ENCODE assay signal across 1 cellular context in the genomic region with DNA sequence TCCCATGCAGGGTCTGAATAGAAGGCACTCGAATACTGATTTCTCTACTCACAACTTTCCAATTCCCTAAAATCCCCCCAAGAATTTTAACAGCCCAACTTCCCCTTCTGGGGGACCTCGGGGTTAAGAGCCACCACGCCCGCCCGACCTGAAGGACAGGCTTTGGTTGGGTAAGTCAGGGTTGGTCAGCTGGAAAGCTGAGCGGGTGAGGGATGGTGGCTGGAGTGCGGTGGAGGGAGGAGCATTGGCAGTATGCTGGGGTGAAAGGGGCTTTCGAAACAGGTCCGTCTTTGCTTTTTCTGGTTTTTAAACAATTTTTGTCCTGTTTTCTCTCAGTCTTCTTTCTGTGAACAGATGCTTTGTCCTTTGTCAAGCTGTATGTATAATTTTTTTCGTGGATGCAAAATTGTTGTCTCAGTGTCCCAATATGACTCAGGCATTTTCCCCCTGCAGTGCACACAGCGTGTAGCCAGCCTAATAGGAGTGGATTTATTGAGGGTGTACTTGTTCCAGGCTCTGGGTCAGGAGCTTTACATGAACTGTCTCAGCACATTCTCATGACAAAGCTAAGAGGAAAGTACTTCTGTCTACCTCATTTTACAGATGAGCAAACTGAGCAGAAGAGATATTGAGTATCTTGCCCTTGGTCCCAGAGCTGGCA.
TF ChIP-seq lines count a peak whose summit lies in the region.

No MANE protein-coding gene starts in this region.

TF ChIP-seq in WTC11, 78 proteins besides CTCF, POLR2A, EP300 and RAD21 (continued from another document):
- TF ChIP-seq, protein P1, sequence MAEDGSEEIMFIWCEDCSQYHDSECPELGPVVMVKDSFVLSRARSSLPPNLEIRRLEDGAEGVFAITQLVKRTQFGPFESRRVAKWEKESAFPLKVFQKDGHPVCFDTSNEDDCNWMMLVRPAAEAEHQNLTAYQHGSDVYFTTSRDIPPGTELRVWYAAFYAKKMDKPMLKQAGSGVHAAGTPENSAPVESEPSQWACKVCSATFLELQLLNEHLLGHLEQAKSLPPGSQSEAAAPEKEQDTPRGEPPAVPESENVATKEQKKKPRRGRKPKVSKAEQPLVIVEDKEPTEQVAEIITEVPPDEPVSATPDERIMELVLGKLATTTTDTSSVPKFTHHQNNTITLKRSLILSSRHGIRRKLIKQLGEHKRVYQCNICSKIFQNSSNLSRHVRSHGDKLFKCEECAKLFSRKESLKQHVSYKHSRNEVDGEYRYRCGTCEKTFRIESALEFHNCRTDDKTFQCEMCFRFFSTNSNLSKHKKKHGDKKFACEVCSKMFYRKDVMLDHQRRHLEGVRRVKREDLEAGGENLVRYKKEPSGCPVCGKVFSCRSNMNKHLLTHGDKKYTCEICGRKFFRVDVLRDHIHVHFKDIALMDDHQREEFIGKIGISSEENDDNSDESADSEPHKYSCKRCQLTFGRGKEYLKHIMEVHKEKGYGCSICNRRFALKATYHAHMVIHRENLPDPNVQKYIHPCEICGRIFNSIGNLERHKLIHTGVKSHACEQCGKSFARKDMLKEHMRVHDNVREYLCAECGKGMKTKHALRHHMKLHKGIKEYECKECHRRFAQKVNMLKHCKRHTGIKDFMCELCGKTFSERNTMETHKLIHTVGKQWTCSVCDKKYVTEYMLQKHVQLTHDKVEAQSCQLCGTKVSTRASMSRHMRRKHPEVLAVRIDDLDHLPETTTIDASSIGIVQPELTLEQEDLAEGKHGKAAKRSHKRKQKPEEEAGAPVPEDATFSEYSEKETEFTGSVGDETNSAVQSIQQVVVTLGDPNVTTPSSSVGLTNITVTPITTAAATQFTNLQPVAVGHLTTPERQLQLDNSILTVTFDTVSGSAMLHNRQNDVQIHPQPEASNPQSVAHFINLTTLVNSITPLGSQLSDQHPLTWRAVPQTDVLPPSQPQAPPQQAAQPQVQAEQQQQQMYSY (CRISPR knock-in tag; IDR thresholded peaks at IDR 0.05), result no peak
- no peak for TF ChIP-seq FOXJ3 (CRISPR knock-in tag; IDR thresholded peaks at IDR 0.05; ENCODE audit: borderline replicate concordance)
- TF ChIP-seq, protein P2, sequence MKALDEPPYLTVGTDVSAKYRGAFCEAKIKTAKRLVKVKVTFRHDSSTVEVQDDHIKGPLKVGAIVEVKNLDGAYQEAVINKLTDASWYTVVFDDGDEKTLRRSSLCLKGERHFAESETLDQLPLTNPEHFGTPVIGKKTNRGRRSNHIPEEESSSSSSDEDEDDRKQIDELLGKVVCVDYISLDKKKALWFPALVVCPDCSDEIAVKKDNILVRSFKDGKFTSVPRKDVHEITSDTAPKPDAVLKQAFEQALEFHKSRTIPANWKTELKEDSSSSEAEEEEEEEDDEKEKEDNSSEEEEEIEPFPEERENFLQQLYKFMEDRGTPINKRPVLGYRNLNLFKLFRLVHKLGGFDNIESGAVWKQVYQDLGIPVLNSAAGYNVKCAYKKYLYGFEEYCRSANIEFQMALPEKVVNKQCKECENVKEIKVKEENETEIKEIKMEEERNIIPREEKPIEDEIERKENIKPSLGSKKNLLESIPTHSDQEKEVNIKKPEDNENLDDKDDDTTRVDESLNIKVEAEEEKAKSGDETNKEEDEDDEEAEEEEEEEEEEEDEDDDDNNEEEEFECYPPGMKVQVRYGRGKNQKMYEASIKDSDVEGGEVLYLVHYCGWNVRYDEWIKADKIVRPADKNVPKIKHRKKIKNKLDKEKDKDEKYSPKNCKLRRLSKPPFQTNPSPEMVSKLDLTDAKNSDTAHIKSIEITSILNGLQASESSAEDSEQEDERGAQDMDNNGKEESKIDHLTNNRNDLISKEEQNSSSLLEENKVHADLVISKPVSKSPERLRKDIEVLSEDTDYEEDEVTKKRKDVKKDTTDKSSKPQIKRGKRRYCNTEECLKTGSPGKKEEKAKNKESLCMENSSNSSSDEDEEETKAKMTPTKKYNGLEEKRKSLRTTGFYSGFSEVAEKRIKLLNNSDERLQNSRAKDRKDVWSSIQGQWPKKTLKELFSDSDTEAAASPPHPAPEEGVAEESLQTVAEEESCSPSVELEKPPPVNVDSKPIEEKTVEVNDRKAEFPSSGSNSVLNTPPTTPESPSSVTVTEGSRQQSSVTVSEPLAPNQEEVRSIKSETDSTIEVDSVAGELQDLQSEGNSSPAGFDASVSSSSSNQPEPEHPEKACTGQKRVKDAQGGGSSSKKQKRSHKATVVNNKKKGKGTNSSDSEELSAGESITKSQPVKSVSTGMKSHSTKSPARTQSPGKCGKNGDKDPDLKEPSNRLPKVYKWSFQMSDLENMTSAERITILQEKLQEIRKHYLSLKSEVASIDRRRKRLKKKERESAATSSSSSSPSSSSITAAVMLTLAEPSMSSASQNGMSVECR (CRISPR knock-in tag; IDR thresholded peaks at IDR 0.05; ENCODE audit: borderline replicate concordance), result no peak
TF ChIP-seq in WTC11: peak in this region for 0.
